ENCODE assay signal across 12 cellular contexts in genomic region chr16:9048302-9048700, GRCh38. TPM values are rescaled to one million over a fixed set of nuclear protein-coding genes. Genes with fewer than 3 reads are reported as not detected.
A peak's percentile ranks its signal among the peaks of the same experiment; 100 is the strongest.
DNase-seq lines count a peak whose midpoint lies in the region; ATAC-seq, FAIRE-seq and TF ChIP-seq lines count a peak whose summit lies in the region.
"Had no signal": no experiment of that assay in that cellular context is flagged by ENCODE, and none has a peak within 500 bp of the region (broad histone marks: within the 10 kb centered on the region; RNA-seq: fewer than 3 reads in every experiment).

No MANE protein-coding gene starts in this region.

- peaks cover 7% of the 10 kb centered on the region for H3K27me3 Mint-ChIP-seq in activated T-cell treated with anti-CD3 and anti-CD28 coated beads, Interleukin-2, amount 50 U/mL, for 4 hours (ENCODE audit: low read depth)
- H3K27me3 Mint-ChIP-seq: B cell had no signal

- H3K4me3 ChIP-seq in kidney (ENCODE audit: low read length in 2 of 2), result no peak overlapping the region
- H3K4me3 ChIP-seq in thoracic aorta, result peak overlapping the region; percentile 44
- H3K4me3 ChIP-seq: ovary had no signal

- TF ChIP-seq CTCF in kidney (IDR thresholded peaks at IDR 0.05; ENCODE audit: borderline replicate concordance, extremely low read depth, insufficient read depth), result no peak
- TF ChIP-seq CTCF in thoracic aorta (IDR thresholded peaks at IDR 0.05), result no peak

- DNase-seq in activated T-cell treated with anti-CD3 and anti-CD28 coated beads, Interleukin-2, amount 50 U/mL, for 4 hours, result no peak
- DNase-seq in activated T-cell treated with anti-CD3 and anti-CD28 coated beads for 4 hours (no peak), amniotic epithelial cell (ENCODE audit: low read depth) (peak; percentile 31), kidney (no peak), thoracic aorta (ENCODE audit: low spot score) (no peak), MV-4-11 (lab: John Stamatoyannopoulos, UW) (no peak)

- no peaks in the 10 kb centered on the region for H3K36me3 Mint-ChIP-seq in activated T-cell treated with anti-CD3 and anti-CD28 coated beads, Interleukin-2, amount 50 U/mL, for 4 hours (ENCODE audit: insufficient read depth)

- no peak for ATAC-seq in activated T-cell treated with anti-CD3 and anti-CD28 coated beads, Interleukin-2, amount 50 U/mL, for 4 hours
- ATAC-seq in thoracic aorta (ENCODE audit: insufficient number of reproducible peaks, low FRiP score, low read depth) (no peak), HG02884 (IDR thresholded peaks at IDR 0.05; ENCODE audit: unreplicated experiment) (no peak), HG03108 (IDR thresholded peaks at IDR 0.05; ENCODE audit: unreplicated experiment) (no peak)

- peak overlapping the region; percentile 58 to 60 for H3K27ac ChIP-seq in kidney (ENCODE audit: low read depth in 2 of 2, low read length in 2 of 2)
- peak overlapping the region; percentile 71 to 96 for H3K27ac ChIP-seq in thoracic aorta
- H3K27ac ChIP-seq: ovary, WERI-Rb-1 had no signal

- H3K9me3 Mint-ChIP-seq in activated T-cell treated with anti-CD3 and anti-CD28 coated beads, Interleukin-2, amount 50 U/mL, for 4 hours, result peaks cover 14% of the 10 kb centered on the region

- intact Hi-C loops in kidney (cut with DNase I), result no loop called here

- H3K36me3 ChIP-seq in kidney (ENCODE audit: control insufficient read depth in 1 of 2, insufficient read depth in 2 of 2, low read length in 2 of 2), result no peaks in the 10 kb centered on the region
- H3K36me3 ChIP-seq in thoracic aorta, result no peaks in the 10 kb centered on the region
- H3K36me3 ChIP-seq: ovary, WERI-Rb-1 had no signal

- H3K4me1 Mint-ChIP-seq in activated T-cell treated with anti-CD3 and anti-CD28 coated beads, Interleukin-2, amount 50 U/mL, for 4 hours (ENCODE audit: low read depth), result peaks cover 27% of the 10 kb centered on the region
- H3K4me1 Mint-ChIP-seq: B cell had no signal

- peaks cover 4 to 6% of the 10 kb centered on the region in 2 donors for H3K4me1 ChIP-seq in kidney (ENCODE audit: control insufficient read depth in 1 of 2, insufficient read depth in 1 of 2, low read depth in 1 of 2, low read length in 2 of 2)
- H3K4me1 ChIP-seq in thoracic aorta (ENCODE audit: control insufficient read depth in 1 of 2, low read depth in 2 of 2), result peaks cover 10 to 23% of the 10 kb centered on the region in 2 donors

- no peaks in the 10 kb centered on the region for H3K27me3 ChIP-seq in thoracic aorta (replicated peaks; ENCODE audit: insufficient read depth)
- H3K27me3 ChIP-seq: ovary had no signal

- no peaks in the 10 kb centered on the region for H3K9me3 ChIP-seq in kidney (ENCODE audit: control insufficient read depth in 1 of 2, low read length in 2 of 2)
- no peaks in the 10 kb centered on the region for H3K9me3 ChIP-seq in thoracic aorta
- H3K9me3 ChIP-seq: ovary had no signal

- FAIRE-seq in kidney (lab: Jason Lieb, UNC), result no peak

- peak overlapping the region; percentile 55 for H3K4me3 Mint-ChIP-seq in activated T-cell treated with anti-CD3 and anti-CD28 coated beads, Interleukin-2, amount 50 U/mL, for 4 hours
- H3K4me3 Mint-ChIP-seq: B cell; stimulated activated naive B cell treated with anti-CD40 and anti-IgM and Interleukin-4, amounts not matched to agents 10 μg/mL and 1 μg/mL and 100 μg/mL, for 72 hours had no signal

- no peak overlapping the region for H3K9ac ChIP-seq in kidney (ENCODE audit: low read length in 2 of 2)

RNA-seq across cellular contexts. Expression of gene HAPSTR1, which starts 43.1 kb away (rescaled TPM):
- total RNA-seq in activated T-cell treated with anti-CD3 and anti-CD28 coated beads, Interleukin-2, amount 50 U/mL, for 4 hours, result 10 to 100 TPM; 64.2 to 75.7 (median 70.0) TPM
- total RNA-seq in kidney (77.0 TPM), thoracic aorta (10 to 100 TPM; 60.4 to 90.8 TPM)
- polyA plus RNA-seq in kidney (ENCODE audit: insufficient read depth, low read depth, low replicate concordance), result 14.7 TPM
